1 cellular context compared by ENCODE assay signal in genomic region chr10:58326967-58327381, GRCh38.
TF ChIP-seq lines count a peak whose summit lies in the region.

No MANE protein-coding gene starts in this region.

TF ChIP-seq in K562, 482 proteins besides CTCF, POLR2A, EP300 and RAD21:
- TF ChIP-seq ZNF583 (CRISPR knock-in tag; IDR thresholded peaks at IDR 0.05) (no peak), HMGN3 (IDR thresholded peaks at IDR 0.05; ENCODE audit: borderline replicate concordance, extremely low read depth, insufficient read length, low read depth, low read length) (peak; percentile 32)
